In genomic region chr7:158266817-158267736, GRCh38 we compare ENCODE assay signal across 1 cellular context.
TF ChIP-seq lines count a peak whose summit lies in the region.

No MANE protein-coding gene starts in this region.

TF ChIP-seq in GM23338, 12 proteins besides CTCF, POLR2A, EP300 and RAD21 (continued from another document):
- no peak for TF ChIP-seq ZNF462 (CRISPR knock-in tag; IDR thresholded peaks at IDR 0.05)
- no peak for TF ChIP-seq REST (IDR thresholded peaks at IDR 0.05; ENCODE audit: unreplicated experiment)
- no peak for TF ChIP-seq ZNF331 (CRISPR knock-in tag; IDR thresholded peaks at IDR 0.05; ENCODE audit: low read depth)
- no peak for TF ChIP-seq POLR2AphosphoS5 (IDR thresholded peaks at IDR 0.05; ENCODE audit: low read depth)
- TF ChIP-seq EZH2 (IDR thresholded peaks at IDR 0.05; ENCODE audit: low read depth, unreplicated experiment): no peak
- TF ChIP-seq EZH2phosphoT487 (IDR thresholded peaks at IDR 0.05; ENCODE audit: unreplicated experiment): no peak
